In genomic region chr9:129497064-129497836, GRCh38 we compare ENCODE assay signal across 8 cellular contexts.
DNase-seq lines count a peak whose midpoint lies in the region; ATAC-seq and TF ChIP-seq lines count a peak whose summit lies in the region.

No MANE protein-coding gene starts in this region.

- H3K9me3 Mint-ChIP-seq in dendritic cell treated with granulocyte-macrophage colony-stimulating factor and Interleukin-4, amounts not matched to agents 40 ng/mL and 50 ng/mL, for 4 days: no peaks in the 10 kb centered on the region

- H3K4me1 Mint-ChIP-seq in dendritic cell treated with granulocyte-macrophage colony-stimulating factor and Interleukin-4, amounts not matched to agents 40 ng/mL and 50 ng/mL, for 4 days (ENCODE audit: low read depth): peaks cover 74% of the 10 kb centered on the region

- no peak for TF ChIP-seq POLR2A in transverse colon (IDR thresholded peaks at IDR 0.05)

- peak overlapping the region; percentile 86 for H3K27ac Mint-ChIP-seq in dendritic cell treated with granulocyte-macrophage colony-stimulating factor and Interleukin-4, amounts not matched to agents 40 ng/mL and 50 ng/mL, for 4 days

- intact Hi-C loops in dendritic cell treated with granulocyte-macrophage colony-stimulating factor and Interleukin-4, amounts not matched to agents 40 ng/mL and 50 ng/mL, for 4 days (cut with micrococcal nuclease): loop anchor here (5.0 to 10.0 kb wide), 2 partner anchors 98 to 320 kb away; partner anchors contain the start of gene IER5L
- intact Hi-C loops in transverse colon (cut with DNase I; ENCODE audit: low total_unique reads): loop anchor here (10.0 kb wide), 1 partner anchor 162 kb away; no protein-coding TSS in a partner anchor

- WGBS in mesodermal cell (ENCODE audit: insufficient coverage in 2 of 2), 2 experiments: 34 to 35% methylated on average over 7 of the region's 17 CpGs
- WGBS in transverse colon (ENCODE audit: low coverage in 1 of 2), 2 donors: 27 to 31% methylated on average over 3 to 10 of the region's 17 CpGs

- peak overlapping the region; percentile 97 for H3K4me3 Mint-ChIP-seq in dendritic cell treated with granulocyte-macrophage colony-stimulating factor and Interleukin-4, amounts not matched to agents 40 ng/mL and 50 ng/mL, for 4 days

- H3K4me3 ChIP-seq in mesodermal cell (ENCODE audit: extremely low read depth, insufficient read depth, low read length, poor library complexity, severe bottlenecking) (peak overlapping the region; percentile 56), transverse colon (peak overlapping the region; percentile 48 to 53 (median 51))

- H3K27me3 ChIP-seq in transverse colon: no peaks in the 10 kb centered on the region

- TF ChIP-seq CTCF in transverse colon (IDR thresholded peaks at IDR 0.05): no peak

- TF ChIP-seq EP300 in transverse colon (IDR thresholded peaks at IDR 0.05; ENCODE audit: low read depth): no peak

- H3K36me3 Mint-ChIP-seq in dendritic cell treated with granulocyte-macrophage colony-stimulating factor and Interleukin-4, amounts not matched to agents 40 ng/mL and 50 ng/mL, for 4 days (ENCODE audit: low read depth): peaks cover 80% of the 10 kb centered on the region

- no peaks in the 10 kb centered on the region for H3K9me3 ChIP-seq in mesodermal cell (ENCODE audit: control insufficient read depth, low read length)
- H3K9me3 ChIP-seq in transverse colon: no peaks in the 10 kb centered on the region

- H3K4me1 ChIP-seq in mesodermal cell (ENCODE audit: control insufficient read depth, insufficient read depth, low read length, poor library complexity, severe bottlenecking): peaks cover 63% of the 10 kb centered on the region
- peaks cover 11 to 62% (median 47%) of the 10 kb centered on the region in 4 donors for H3K4me1 ChIP-seq in transverse colon

- in situ Hi-C loops in G401 (cut with HindIII; ENCODE audit: low sequenced_read_pairs): no loop called here
- in situ Hi-C loops in transverse colon (cut with MboI; ENCODE audit: low pct_ligation_motif_present in 1 of 4, low pct_unique_long_range_greater_than_20kb in 1 of 4, low sequenced_read_pairs in 3 of 4): loop anchor here in 1 of 4 donors (10.0 kb wide), 2 partner anchors 108 to 322 kb away; partner anchors contain the start of gene IER5L

- H3K27ac ChIP-seq in mesodermal cell (ENCODE audit: low read depth, low read length, severe bottlenecking) (peak overlapping the region; percentile 96), transverse colon (peak overlapping the region; percentile 92 to 99 (median 96))

- peaks cover 2% of the 10 kb centered on the region for H3K27me3 Mint-ChIP-seq in dendritic cell treated with granulocyte-macrophage colony-stimulating factor and Interleukin-4, amounts not matched to agents 40 ng/mL and 50 ng/mL, for 4 days

- peak; percentile 60 for DNase-seq in G401 (ENCODE audit: low spot score)
- peak; percentile 66 for DNase-seq in NCI-H526 treated with DMSO at 0.1 percent for 48 hours (lab: John Stamatoyannopoulos, UW)
- DNase-seq in transverse colon: no peak
- no peak for DNase-seq in DMS114 treated with DMSO at 0.1 percent for 48 hours (lab: John Stamatoyannopoulos, UW; ENCODE audit: unreplicated experiment)
- no peak for DNase-seq in midbrain (lab: John Stamatoyannopoulos, UW)

- no peak for ATAC-seq in HG02870 (IDR thresholded peaks at IDR 0.05; ENCODE audit: unreplicated experiment)

- peaks cover 18% of the 10 kb centered on the region for H3K36me3 ChIP-seq in mesodermal cell (ENCODE audit: control insufficient read depth, insufficient read depth, low read length)
- no peaks in the 10 kb centered on the region for H3K36me3 ChIP-seq in transverse colon

Comparison
In these comparisons a context has a peak if more than half of its experiments do, and no peak if none do; other contexts are left out.
1. DNase-seq: peak in G401 (single experiment) and NCI-H526 treated with DMSO at 0.1 percent for 48 hours (single experiment); none in transverse colon (single experiment), DMS114 treated with DMSO at 0.1 percent for 48 hours (single experiment) and midbrain (single experiment).